1 cellular context compared by ENCODE assay signal in genomic region chr14:91113829-91114078, GRCh38.
A peak's percentile ranks its signal among the peaks of the same experiment; 100 is the strongest.
TF ChIP-seq lines count a peak whose summit lies in the region.

A gene with protein sequence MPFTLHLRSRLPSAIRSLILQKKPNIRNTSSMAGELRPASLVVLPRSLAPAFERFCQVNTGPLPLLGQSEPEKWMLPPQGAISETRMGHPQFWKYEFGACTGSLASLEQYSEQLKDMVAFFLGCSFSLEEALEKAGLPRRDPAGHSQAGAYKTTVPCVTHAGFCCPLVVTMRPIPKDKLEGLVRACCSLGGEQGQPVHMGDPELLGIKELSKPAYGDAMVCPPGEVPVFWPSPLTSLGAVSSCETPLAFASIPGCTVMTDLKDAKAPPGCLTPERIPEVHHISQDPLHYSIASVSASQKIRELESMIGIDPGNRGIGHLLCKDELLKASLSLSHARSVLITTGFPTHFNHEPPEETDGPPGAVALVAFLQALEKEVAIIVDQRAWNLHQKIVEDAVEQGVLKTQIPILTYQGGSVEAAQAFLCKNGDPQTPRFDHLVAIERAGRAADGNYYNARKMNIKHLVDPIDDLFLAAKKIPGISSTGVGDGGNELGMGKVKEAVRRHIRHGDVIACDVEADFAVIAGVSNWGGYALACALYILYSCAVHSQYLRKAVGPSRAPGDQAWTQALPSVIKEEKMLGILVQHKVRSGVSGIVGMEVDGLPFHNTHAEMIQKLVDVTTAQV (plus strand): TSS chr14:91114073. CDS start chr14:91160295, 46,222 bp downstream.

TF ChIP-seq in K562, 482 proteins besides CTCF, POLR2A, EP300 and RAD21 (continued from another document and continues in another):
- TF ChIP-seq MGA (IDR thresholded peaks at IDR 0.05) (no peak), SMAD3 (CRISPR knock-in tag; conservative IDR thresholded peaks at IDR 0.05) (no peak), ELF2 (CRISPR knock-in tag; IDR thresholded peaks at IDR 0.05) (no peak), ZNF347 (CRISPR knock-in tag; IDR thresholded peaks at IDR 0.05; ENCODE audit: low read depth) (no peak), ZNF436 (CRISPR knock-in tag; IDR thresholded peaks at IDR 0.05) (no peak), ZNF146 (CRISPR knock-in tag; IDR thresholded peaks at IDR 0.05; ENCODE audit: unreplicated experiment) (no peak), MAZ (CRISPR knock-in tag; conservative IDR thresholded peaks at IDR 0.05 in 1 of 2, IDR thresholded peaks at IDR 0.05 in 1 of 2) (peak; percentile 40 to 70; a peak in 2 of 4 replicates), L3MBTL2 (IDR thresholded peaks at IDR 0.05) (peak; percentile 66; the same call in 1 of the 2 replicates), HDGF (IDR thresholded peaks at IDR 0.05) (no peak), POLR3G (IDR thresholded peaks at IDR 0.05; ENCODE audit: extremely low read depth, insufficient read length, insufficient replicate concordance) (no peak), FOS (IDR thresholded peaks at IDR 0.05; ENCODE audit: extremely low read depth, insufficient read length) (no peak), ZNF507 (tag; conservative IDR thresholded peaks at IDR 0.05) (no peak), EGR1 (conservative IDR thresholded peaks at IDR 0.05) (no peak), TBP (optimal IDR thresholded peaks at IDR 0.05; ENCODE audit: low read depth, low read length) (peak; percentile 12), SMARCB1 (IDR thresholded peaks at IDR 0.05; ENCODE audit: insufficient read length, low read depth) (no peak), CHAMP1 (IDR thresholded peaks at IDR 0.05) (no peak), NR2C1 (IDR thresholded peaks at IDR 0.05) (no peak), NR2C1 (tag; IDR thresholded peaks at IDR 0.05) (no peak), PTTG1 (tag; IDR thresholded peaks at IDR 0.05; ENCODE audit: low read depth) (no peak), BHLHE40 (IDR thresholded peaks at IDR 0.05; ENCODE audit: low read length) (peak; percentile 85), USF1 (CRISPR knock-in tag; IDR thresholded peaks at IDR 0.05) (peak; percentile 75), ZFX (CRISPR knock-in tag; IDR thresholded peaks at IDR 0.05) (no peak), ESRRA (IDR thresholded peaks at IDR 0.05; ENCODE audit: borderline replicate concordance, low read depth) (no peak), IRF2 (CRISPR knock-in tag; IDR thresholded peaks at IDR 0.05) (no peak), ZNF511 (CRISPR knock-in tag; IDR thresholded peaks at IDR 0.05) (0 out of 2 replicates have a peak, but pooled peaks have one; percentile 12), ARID2 (IDR thresholded peaks at IDR 0.05) (no peak), HCFC1 (IDR thresholded peaks at IDR 0.05; ENCODE audit: low read depth, low read length) (no peak), SIN3A (IDR thresholded peaks at IDR 0.05; ENCODE audit: borderline replicate concordance in 2 of 2, control insufficient read depth in 1 of 2, low read depth in 2 of 2, low read length in 2 of 2) (0 out of 4 replicates have a peak, but pooled peaks have one; percentile 35 to 49), RAD51 (IDR thresholded peaks at IDR 0.05; ENCODE audit: borderline replicate concordance, low read depth) (0 out of 2 replicates have a peak, but pooled peaks have one; percentile 6), STAT6 (CRISPR knock-in tag; IDR thresholded peaks at IDR 0.05) (no peak)
- TF ChIP-seq, protein P1, sequence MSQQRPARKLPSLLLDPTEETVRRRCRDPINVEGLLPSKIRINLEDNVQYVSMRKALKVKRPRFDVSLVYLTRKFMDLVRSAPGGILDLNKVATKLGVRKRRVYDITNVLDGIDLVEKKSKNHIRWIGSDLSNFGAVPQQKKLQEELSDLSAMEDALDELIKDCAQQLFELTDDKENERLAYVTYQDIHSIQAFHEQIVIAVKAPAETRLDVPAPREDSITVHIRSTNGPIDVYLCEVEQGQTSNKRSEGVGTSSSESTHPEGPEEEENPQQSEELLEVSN (IDR thresholded peaks at IDR 0.05; ENCODE audit: borderline replicate concordance in 1 of 2, extremely low read depth in 1 of 2, insufficient read depth in 1 of 2, insufficient read length in 1 of 2, low read depth in 1 of 2, low read length in 1 of 2, poor library complexity in 1 of 2, severe bottlenecking in 1 of 2), result peak; percentile 67 to 78
- TF ChIP-seq, protein P2, sequence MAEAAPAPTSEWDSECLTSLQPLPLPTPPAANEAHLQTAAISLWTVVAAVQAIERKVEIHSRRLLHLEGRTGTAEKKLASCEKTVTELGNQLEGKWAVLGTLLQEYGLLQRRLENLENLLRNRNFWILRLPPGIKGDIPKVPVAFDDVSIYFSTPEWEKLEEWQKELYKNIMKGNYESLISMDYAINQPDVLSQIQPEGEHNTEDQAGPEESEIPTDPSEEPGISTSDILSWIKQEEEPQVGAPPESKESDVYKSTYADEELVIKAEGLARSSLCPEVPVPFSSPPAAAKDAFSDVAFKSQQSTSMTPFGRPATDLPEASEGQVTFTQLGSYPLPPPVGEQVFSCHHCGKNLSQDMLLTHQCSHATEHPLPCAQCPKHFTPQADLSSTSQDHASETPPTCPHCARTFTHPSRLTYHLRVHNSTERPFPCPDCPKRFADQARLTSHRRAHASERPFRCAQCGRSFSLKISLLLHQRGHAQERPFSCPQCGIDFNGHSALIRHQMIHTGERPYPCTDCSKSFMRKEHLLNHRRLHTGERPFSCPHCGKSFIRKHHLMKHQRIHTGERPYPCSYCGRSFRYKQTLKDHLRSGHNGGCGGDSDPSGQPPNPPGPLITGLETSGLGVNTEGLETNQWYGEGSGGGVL (CRISPR knock-in tag; IDR thresholded peaks at IDR 0.05), result no peak
- TF ChIP-seq, protein P3, sequence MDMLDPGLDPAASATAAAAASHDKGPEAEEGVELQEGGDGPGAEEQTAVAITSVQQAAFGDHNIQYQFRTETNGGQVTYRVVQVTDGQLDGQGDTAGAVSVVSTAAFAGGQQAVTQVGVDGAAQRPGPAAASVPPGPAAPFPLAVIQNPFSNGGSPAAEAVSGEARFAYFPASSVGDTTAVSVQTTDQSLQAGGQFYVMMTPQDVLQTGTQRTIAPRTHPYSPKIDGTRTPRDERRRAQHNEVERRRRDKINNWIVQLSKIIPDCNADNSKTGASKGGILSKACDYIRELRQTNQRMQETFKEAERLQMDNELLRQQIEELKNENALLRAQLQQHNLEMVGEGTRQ (CRISPR knock-in tag; IDR thresholded peaks at IDR 0.05), result peak; percentile 82
